ENCODE assay signal across 24 cellular contexts in the genomic region with DNA sequence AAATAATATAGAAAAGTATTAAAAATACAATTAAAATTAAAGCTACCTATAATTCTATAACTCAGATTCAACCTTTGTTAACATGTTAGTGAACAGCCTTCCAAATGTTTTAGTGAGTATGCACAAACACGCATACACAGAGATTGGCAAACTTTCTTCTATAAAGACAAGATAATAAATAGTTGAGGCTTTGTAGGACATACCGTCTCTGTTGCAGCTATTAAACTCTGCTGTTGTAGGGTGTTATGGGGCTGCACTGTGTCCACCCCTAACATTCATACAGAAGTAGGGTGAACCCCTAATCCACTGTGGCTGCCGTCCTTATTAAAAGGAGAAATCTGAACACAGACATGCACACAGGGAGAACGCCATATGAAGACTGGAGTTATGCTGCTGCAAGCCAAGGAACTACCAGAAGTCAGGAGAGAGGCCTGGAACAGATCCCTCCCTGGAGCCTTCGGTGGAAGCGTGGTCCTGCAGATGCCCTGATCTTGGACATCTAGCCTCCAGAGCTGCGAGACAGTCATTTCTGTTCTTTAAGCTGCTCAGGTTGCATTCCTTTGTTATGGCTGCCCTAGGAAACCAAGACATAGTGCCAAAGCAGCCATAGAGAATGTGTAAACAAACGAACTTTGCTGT.
DNase-seq lines count a peak whose midpoint lies in the region; ATAC-seq, FAIRE-seq and TF ChIP-seq lines count a peak whose summit lies in the region.
"Had no signal": no experiment of that assay in that cellular context is flagged by ENCODE, and none has a peak within 500 bp of the region (broad histone marks: within the 10 kb centered on the region; RNA-seq: fewer than 3 reads in every experiment).

No MANE protein-coding gene starts in this region.

- WGBS in heart right ventricle, 2 donors, result 81 to 93% methylated on average over 8 of the region's 8 CpGs
- WGBS in right cardiac atrium, result 74% methylated on average over 8 of the region's 8 CpGs
- 91% methylated on average over 8 of the region's 8 CpGs; no CpG with 5 or more reads in 1 of the 2 experiments for WGBS in H1 (ENCODE audit: extremely low coverage in 1 of 2, insufficient coverage in 1 of 2, insufficient read length in 1 of 2, insufficient replicate concordance in 2 of 2, low coverage in 1 of 2, low lambda C conversion rate in 2 of 2, missing lambda C conversion rate in 1 of 2), 2 experiments
- WGBS in mesendoderm (ENCODE audit: extremely low coverage, insufficient coverage, low lambda C conversion rate), result no CpG with 5 or more reads among the region's 8 CpGs

- H3K4me3 ChIP-seq in heart right ventricle, result no peak overlapping the region
- no peak overlapping the region for H3K4me3 ChIP-seq in right cardiac atrium (ENCODE audit: low read length)
- no peak overlapping the region for H3K4me3 ChIP-seq in H1 (ENCODE audit: extremely low read depth in 1 of 4, insufficient read depth in 2 of 4, low read depth in 3 of 4, low read length in 4 of 4)
- no peak overlapping the region for H3K4me3 ChIP-seq in WERI-Rb-1 (ENCODE audit: low read depth, low read length)
- H3K4me3 ChIP-seq in mesendoderm (ENCODE audit: low read length), result no peak overlapping the region
- H3K4me3 ChIP-seq: A549; BLaER1 treated with 17β-estradiol and CSF1 and Interleukin-3, amounts not matched to agents 10 nM and 100 nM had no signal

- H3K4me2 ChIP-seq in H1 (ENCODE audit: insufficient read depth in 1 of 2, low read depth in 2 of 2, low read length in 2 of 2) (no peak overlapping the region), mesendoderm (ENCODE audit: low read length) (no peak overlapping the region)
- H3K4me2 ChIP-seq: A549 had no signal

- H2BK12ac ChIP-seq in H1 (ENCODE audit: low read depth, low read length), result no peak overlapping the region

- intact Hi-C loops in heart right ventricle (cut with DNase I) (loop anchor here in 2 of 10 donors (10.0 kb wide), 2 partner anchors 354 to 424 kb away; no protein-coding TSS in a partner anchor), Right ventricle myocardium superior (cut with DNase I) (no loop called here), right cardiac atrium (cut with DNase I) (no loop called here), left ventricle myocardium superior (cut with micrococcal nuclease) (no loop called here)

- no peaks in the 10 kb centered on the region for H3K36me3 ChIP-seq in heart right ventricle
- H3K36me3 ChIP-seq in H1 (ENCODE audit: control insufficient read depth in 2 of 4, insufficient read depth in 4 of 4, low read length in 3 of 4), result peaks cover 0 to 22% (median 0%) of the 10 kb centered on the region in 4 experiments; a peak in 4 of 8 replicates
- no peaks in the 10 kb centered on the region for H3K36me3 ChIP-seq in WERI-Rb-1
- H3K36me3 ChIP-seq in mesendoderm (ENCODE audit: control insufficient read depth, insufficient read depth, low read length), result no peaks in the 10 kb centered on the region
- H3K36me3 ChIP-seq: BE2C; BLaER1 treated with 17β-estradiol and CSF1 and Interleukin-3, amounts not matched to agents 10 nM and 100 nM had no signal

- H2AFZ ChIP-seq in H1 (ENCODE audit: low read length), result no peak overlapping the region

- no peak overlapping the region for H2AK5ac ChIP-seq in H1 (ENCODE audit: low read depth, low read length)
- no peak overlapping the region for H2AK5ac ChIP-seq in mesendoderm (ENCODE audit: low read length)

- H3K56ac ChIP-seq in H1 (replicated peaks; ENCODE audit: insufficient read length, low read depth, low read length) (no peak overlapping the region), mesendoderm (ENCODE audit: low read length) (no peak overlapping the region)

- H3K79me1 ChIP-seq in H1 (ENCODE audit: low read depth, low read length), result no peaks in the 10 kb centered on the region
- no peaks in the 10 kb centered on the region for H3K79me1 ChIP-seq in mesendoderm (ENCODE audit: low read length)

- no peak overlapping the region for H4K5ac ChIP-seq in H1 (ENCODE audit: insufficient read length, low read depth, low read length)
- H4K5ac ChIP-seq in mesendoderm (ENCODE audit: low read length), result no peak overlapping the region

- DNase-seq in heart right ventricle, result no peak
- DNase-seq in Right ventricle myocardium superior, result no peak
- no peak for DNase-seq in right cardiac atrium
- DNase-seq in left ventricle myocardium superior, result no peak
- no peak for DNase-seq in H1 (ENCODE audit: low read depth in 1 of 2, low spot score in 2 of 2)
- DNase-seq in WERI-Rb-1, result no peak
- DNase-seq in mesendoderm, result no peak
- DNase-seq: 8988T; ACHN; AML-193; BE2C; CD4-positive, alpha-beta T cell; CD8-positive, alpha-beta memory T cell; DMS 273 treated with DMSO at 0.1 percent for 48 hours; EL; GF-D8; GOT3; H7; HCEC 1CT had no signal

- TF ChIP-seq CTCF in heart right ventricle (IDR thresholded peaks at IDR 0.05), result no peak
- no peak for TF ChIP-seq CTCF in H1 (IDR thresholded peaks at IDR 0.05; ENCODE audit: control extremely low read depth in 1 of 3, insufficient read depth in 1 of 3, low read depth in 1 of 3, low read length in 3 of 3)
- TF ChIP-seq CTCF in WERI-Rb-1 (IDR thresholded peaks at IDR 0.05; ENCODE audit: low read depth, low read length), result no peak

- H3K27ac ChIP-seq in heart right ventricle, result peak overlapping the region in 8 of 10 donors; percentile 30 to 95 (median 74)
- peak overlapping the region; percentile 85 for H3K27ac ChIP-seq in right cardiac atrium (ENCODE audit: low read length)
- no peak overlapping the region for H3K27ac ChIP-seq in H1 (ENCODE audit: low read depth, low read length)
- H3K27ac ChIP-seq in WERI-Rb-1, result no peak overlapping the region
- H3K27ac ChIP-seq in mesendoderm (ENCODE audit: low read depth, low read length), result no peak overlapping the region
- H3K27ac ChIP-seq: A549 had no signal

- H3K4me1 ChIP-seq in heart right ventricle (peaks cover 0 to 26% (median 9%) of the 10 kb centered on the region in 9 donors), right cardiac atrium (ENCODE audit: control insufficient read depth, insufficient read depth, low read length) (peaks cover 3% of the 10 kb centered on the region), H1 (replicated peaks in 1 of 4; ENCODE audit: control insufficient read depth in 3 of 4, insufficient read depth in 4 of 4, low read length in 3 of 4) (no peaks in the 10 kb centered on the region), mesendoderm (ENCODE audit: control insufficient read depth, low read depth, low read length) (no peaks in the 10 kb centered on the region)
- H3K4me1 ChIP-seq: A549, BE2C had no signal

- no peak for FAIRE-seq in H1 (lab: Jason Lieb, UNC)
- FAIRE-seq: A549, D721Med, GM12891, GM18507 had no signal

- H3K14ac ChIP-seq in H1 (ENCODE audit: insufficient read length), result no peak overlapping the region

- no peak for TF ChIP-seq RAD21 in H1 (IDR thresholded peaks at IDR 0.05 in 1 of 2, conservative IDR thresholded peaks at IDR 0.05 in 1 of 2; ENCODE audit: low read depth in 2 of 2, low read length in 2 of 2)

- H3K79me2 ChIP-seq in H1 (ENCODE audit: control insufficient read depth in 1 of 2, insufficient read depth in 2 of 2, low read length in 2 of 2) (no peaks in the 10 kb centered on the region), mesendoderm (ENCODE audit: control insufficient read depth, insufficient read depth, low read length) (no peaks in the 10 kb centered on the region)

- H2BK20ac ChIP-seq in H1 (ENCODE audit: low read length), result no peak overlapping the region

- H3K18ac ChIP-seq in H1 (ENCODE audit: extremely low read depth, low read length), result no peak overlapping the region
- H3K18ac ChIP-seq in mesendoderm (ENCODE audit: low read length), result no peak overlapping the region

- CTCF ChIA-PET in H1 (lab: Charles Lee; ENCODE audit: partially characterized antibody), result no interaction called here

- H3K9me3 ChIP-seq in heart right ventricle, result peaks cover 0 to 5% (median 0%) of the 10 kb centered on the region in 11 donors
- H3K9me3 ChIP-seq in right cardiac atrium (ENCODE audit: control insufficient read depth, low read length), result no peaks in the 10 kb centered on the region
- no peaks in the 10 kb centered on the region for H3K9me3 ChIP-seq in H1 (ENCODE audit: insufficient read depth in 2 of 2, low read depth in 1 of 2, low read length in 1 of 2)
- H3K9me3 ChIP-seq in WERI-Rb-1 (ENCODE audit: severe bottlenecking), result peaks cover 2% of the 10 kb centered on the region
- H3K9me3 ChIP-seq: A549; BE2C; BLaER1 treated with 17β-estradiol and CSF1 and Interleukin-3, amounts not matched to agents 10 nM and 100 nM had no signal

- no peak overlapping the region for H4K91ac ChIP-seq in H1 (replicated peaks; ENCODE audit: insufficient read length, low read length)

- POLR2A ChIA-PET in H1 (lab: Charles Lee; ENCODE audit: partially characterized antibody), result no interaction called here

- H4K8ac ChIP-seq in H1 (ENCODE audit: extremely low read depth, insufficient read depth, low read length), result no peak overlapping the region
- H4K8ac ChIP-seq in mesendoderm (ENCODE audit: low read depth, low read length), result no peak overlapping the region

- no peak for TF ChIP-seq EP300 in H1 (IDR thresholded peaks at IDR 0.05; ENCODE audit: borderline replicate concordance in 1 of 2, low read depth in 2 of 2, low read length in 2 of 2)

- no peak overlapping the region for H3K9ac ChIP-seq in H1 (replicated peaks in 1 of 4; ENCODE audit: extremely low read depth in 1 of 4, low read depth in 3 of 4, low read length in 3 of 4)
- H3K9ac ChIP-seq in mesendoderm (ENCODE audit: low read length), result no peak overlapping the region
- H3K9ac ChIP-seq: BLaER1 treated with 17β-estradiol and CSF1 and Interleukin-3, amounts not matched to agents 10 nM and 100 nM had no signal

- H3K4ac ChIP-seq in H1 (replicated peaks; ENCODE audit: insufficient read length, low read depth, low read length), result no peak overlapping the region
- no peak overlapping the region for H3K4ac ChIP-seq in mesendoderm (ENCODE audit: low read depth, low read length)

- H3K27me3 ChIP-seq in heart right ventricle, result no peaks in the 10 kb centered on the region
- H3K27me3 ChIP-seq in right cardiac atrium (ENCODE audit: control insufficient read depth, insufficient read depth), result no peaks in the 10 kb centered on the region
- no peaks in the 10 kb centered on the region; a peak in 1 of 7 replicates for H3K27me3 ChIP-seq in H1 (replicated peaks in 1 of 4; ENCODE audit: control insufficient read depth in 3 of 4, extremely low read depth in 1 of 4, insufficient read depth in 3 of 4, low read length in 3 of 4)
- no peaks in the 10 kb centered on the region for H3K27me3 ChIP-seq in WERI-Rb-1 (ENCODE audit: insufficient read depth, low read depth, severe bottlenecking)
- H3K27me3 ChIP-seq in mesendoderm (ENCODE audit: insufficient read depth, low read length, poor library complexity), result no peaks in the 10 kb centered on the region
- H3K27me3 ChIP-seq: BE2C; BLaER1 treated with 17β-estradiol and CSF1 and Interleukin-3, amounts not matched to agents 10 nM and 100 nM had no signal

- TF ChIP-seq POLR2A in H1 (IDR thresholded peaks at IDR 0.05; ENCODE audit: control extremely low read depth in 1 of 2, low read depth in 2 of 2, low read length in 2 of 2), result no peak

- no peak overlapping the region for H2BK15ac ChIP-seq in H1 (ENCODE audit: low read length)
- no peak overlapping the region for H2BK15ac ChIP-seq in mesendoderm (replicated peaks; ENCODE audit: low read depth)

- no peak for ATAC-seq in heart right ventricle
- ATAC-seq in Right ventricle myocardium superior (ENCODE audit: poor library complexity), result no peak
- ATAC-seq in right cardiac atrium, result no peak
- ATAC-seq in left ventricle myocardium superior, result no peak
- ATAC-seq: A549 had no signal

- no peaks in the 10 kb centered on the region for H3K23me2 ChIP-seq in H1 (ENCODE audit: low read depth, low read length)

- no peak overlapping the region for H2BK120ac ChIP-seq in H1 (replicated peaks; ENCODE audit: low read depth, low read length)
- H2BK120ac ChIP-seq in mesendoderm (ENCODE audit: low read depth, low read length), result no peak overlapping the region

- H4K20me1 ChIP-seq in H1 (replicated peaks in 1 of 2; ENCODE audit: control insufficient read depth in 1 of 2, insufficient read depth in 2 of 2, low read length in 2 of 2), result peaks cover 0 to 2% of the 10 kb centered on the region in 2 experiments
- H4K20me1 ChIP-seq: BLaER1 treated with 17β-estradiol and CSF1 and Interleukin-3, amounts not matched to agents 10 nM and 100 nM had no signal

- H2BK5ac ChIP-seq in H1 (ENCODE audit: low read depth, low read length) (0 out of 2 replicates have a peak overlapping the region, but pooled peaks have one; percentile 45), mesendoderm (ENCODE audit: low read length) (no peak overlapping the region)

- H3K23ac ChIP-seq in H1 (ENCODE audit: insufficient read length) (no peak overlapping the region), mesendoderm (ENCODE audit: low read length) (no peak overlapping the region)

Comparison
In these comparisons a context has a peak if more than half of its experiments do, and no peak if none do; other contexts are left out.
1. H3K27ac ChIP-seq: peak in heart right ventricle (8 of 10) and right cardiac atrium (single experiment); none in H1 (single experiment), WERI-Rb-1 (single experiment) and mesendoderm (single experiment).